In genomic region chr4:80361329-80361900, GRCh38 we compare ENCODE assay signal across 9 cellular contexts. TPM values are rescaled to one million over a fixed set of nuclear protein-coding genes. Genes with fewer than 3 reads are reported as not detected.
DNase-seq lines count a peak whose midpoint lies in the region; ATAC-seq and TF ChIP-seq lines count a peak whose summit lies in the region.
"Had no signal": no experiment of that assay in that cellular context is flagged by ENCODE, and none has a peak within 500 bp of the region (broad histone marks: within the 10 kb centered on the region; RNA-seq: fewer than 3 reads in every experiment).

No MANE protein-coding gene starts in this region.

- no peaks in the 10 kb centered on the region for H3K79me2 ChIP-seq in GM23338 (replicated peaks; ENCODE audit: insufficient read depth)

- no peaks in the 10 kb centered on the region for H3F3A ChIP-seq in GM23338 (replicated peaks; ENCODE audit: low read depth)

- H3K4me1 ChIP-seq in GM23338 (ENCODE audit: insufficient read depth) (peaks cover 13% of the 10 kb centered on the region), RWPE2 (ENCODE audit: insufficient read depth, poor library complexity, severe bottlenecking) (no peaks in the 10 kb centered on the region)

- H3K4me3 ChIP-seq in GM23338 (no peak overlapping the region), RWPE2 (ENCODE audit: severe bottlenecking) (no peak overlapping the region)

- H3K27me3 ChIP-seq in GM23338 (ENCODE audit: insufficient read depth) (no peaks in the 10 kb centered on the region), RWPE2 (ENCODE audit: insufficient read depth, poor library complexity, severe bottlenecking) (peaks cover 13% of the 10 kb centered on the region)

- H3K9me2 ChIP-seq in GM23338 (ENCODE audit: insufficient read depth): no peaks in the 10 kb centered on the region

- no peak overlapping the region for H2AFZ ChIP-seq in GM23338

- H3K36me3 Mint-ChIP-seq in GM23338 (ENCODE audit: low read depth): no peaks in the 10 kb centered on the region
- no peaks in the 10 kb centered on the region for H3K36me3 Mint-ChIP-seq in activated naive CD8-positive, alpha-beta T cell treated with anti-CD3 and anti-CD28 coated beads, Interleukin-2, amount 50 U/mL, for 24 hours (ENCODE audit: low read depth)

- H3K27ac ChIP-seq in GM23338 (ENCODE audit: low read depth) (no peak overlapping the region), RWPE2 (ENCODE audit: poor library complexity, severe bottlenecking) (no peak overlapping the region)

- H4K20me1 ChIP-seq in GM23338 (replicated peaks; ENCODE audit: insufficient read depth): no peaks in the 10 kb centered on the region

- no peaks in the 10 kb centered on the region for H3K36me3 ChIP-seq in GM23338 (ENCODE audit: insufficient read depth)
- no peaks in the 10 kb centered on the region for H3K36me3 ChIP-seq in RWPE2 (ENCODE audit: low read depth)

- H3K27ac Mint-ChIP-seq in GM23338: no peak overlapping the region
- no peak overlapping the region for H3K27ac Mint-ChIP-seq in activated naive CD8-positive, alpha-beta T cell treated with anti-CD3 and anti-CD28 coated beads, Interleukin-2, amount 50 U/mL, for 24 hours

- H3K4me2 ChIP-seq in GM23338: no peak overlapping the region

- peaks cover 17% of the 10 kb centered on the region for H3K4me1 Mint-ChIP-seq in GM23338
- H3K4me1 Mint-ChIP-seq in activated naive CD8-positive, alpha-beta T cell treated with anti-CD3 and anti-CD28 coated beads, Interleukin-2, amount 50 U/mL, for 24 hours: peaks cover 4% of the 10 kb centered on the region

- DNase-seq in AG08396 (ENCODE audit: low spot score) (peak; percentile 17), GM23338 (ENCODE audit: low spot score) (peak; percentile 61), RWPE2 (ENCODE audit: low spot score) (no peak), germinal center (ENCODE audit: low spot score) (peak; percentile 43)
- no peak for DNase-seq in activated naive CD8-positive, alpha-beta T cell treated with anti-CD3 and anti-CD28 coated beads, Interleukin-2, amount 50 U/mL, for 24 hours

- H3K27me3 Mint-ChIP-seq in GM23338 (ENCODE audit: insufficient read depth, low read depth, poor library complexity): no peaks in the 10 kb centered on the region
- H3K27me3 Mint-ChIP-seq in activated naive CD8-positive, alpha-beta T cell treated with anti-CD3 and anti-CD28 coated beads, Interleukin-2, amount 50 U/mL, for 24 hours: peaks cover 21% of the 10 kb centered on the region

- H3K9me3 Mint-ChIP-seq in GM23338: no peaks in the 10 kb centered on the region
- no peaks in the 10 kb centered on the region for H3K9me3 Mint-ChIP-seq in activated naive CD8-positive, alpha-beta T cell treated with anti-CD3 and anti-CD28 coated beads, Interleukin-2, amount 50 U/mL, for 24 hours
- H3K9me3 Mint-ChIP-seq: central memory CD8-positive, alpha-beta T cell had no signal

- H3K9me3 ChIP-seq in RWPE2 (ENCODE audit: severe bottlenecking): no peaks in the 10 kb centered on the region

- H3K4me3 Mint-ChIP-seq in GM23338: no peak overlapping the region
- no peak overlapping the region for H3K4me3 Mint-ChIP-seq in activated naive CD8-positive, alpha-beta T cell treated with anti-CD3 and anti-CD28 coated beads, Interleukin-2, amount 50 U/mL, for 24 hours
- H3K4me3 Mint-ChIP-seq: central memory CD8-positive, alpha-beta T cell had no signal

- TF ChIP-seq CTCF in GM23338 (conservative IDR thresholded peaks at IDR 0.05; ENCODE audit: low read depth in 2 of 2): peak in 1 of 2 experiments; percentile 64; a peak in 3 of 4 replicates
- peak; percentile 79 for TF ChIP-seq CTCF in RWPE2 (IDR thresholded peaks at IDR 0.05; ENCODE audit: poor library complexity, severe bottlenecking)

- ATAC-seq in GM23338 (no peak; the same call in 2 of the 3 replicates), RWPE2 (ENCODE audit: low read depth) (peak; percentile 51; the same call in 1 of the 3 replicates), GM19328 (IDR thresholded peaks at IDR 0.05; ENCODE audit: unreplicated experiment) (no peak), HG03139 (IDR thresholded peaks at IDR 0.05; ENCODE audit: unreplicated experiment) (no peak), HG02678 (IDR thresholded peaks at IDR 0.05; ENCODE audit: unreplicated experiment) (no peak)
- ATAC-seq in activated naive CD8-positive, alpha-beta T cell treated with anti-CD3 and anti-CD28 coated beads, Interleukin-2, amount 50 U/mL, for 24 hours: no peak

TF ChIP-seq in GM23338, 12 proteins besides CTCF, POLR2A, EP300 and RAD21:
- TF ChIP-seq ZNF331 (CRISPR knock-in tag; IDR thresholded peaks at IDR 0.05; ENCODE audit: low read depth) (no peak), ZNF462 (CRISPR knock-in tag; IDR thresholded peaks at IDR 0.05) (no peak), ZNF114 (CRISPR knock-in tag; IDR thresholded peaks at IDR 0.05) (no peak), EZH2phosphoT487 (IDR thresholded peaks at IDR 0.05; ENCODE audit: unreplicated experiment) (no peak), STAT1 (IDR thresholded peaks at IDR 0.05; ENCODE audit: unreplicated experiment) (no peak), POLR2AphosphoS5 (IDR thresholded peaks at IDR 0.05; ENCODE audit: low read depth) (no peak), ETS1 (IDR thresholded peaks at IDR 0.05) (no peak), JUNB (IDR thresholded peaks at IDR 0.05; ENCODE audit: unreplicated experiment) (no peak)

RNA-seq across cellular contexts. Expression of gene CFAP299, which starts 25.9 kb away (rescaled TPM):
- not detected in 2 replicates for total RNA-seq in GM23338 (2014; rRNA removed; shearing (Covaris generic))
- polyA plus RNA-seq in GM23338 (2016; fragmentation: Nextera tagmentation; extraction: Ambion mirVana): not detected in 2 replicates

Comparison
In these comparisons a context has a peak if more than half of its experiments do, and no peak if none do; other contexts are left out.
1. DNase-seq: peak in AG08396 (single experiment), GM23338 (single experiment) and germinal center (single experiment); none in RWPE2 (single experiment) and activated naive CD8-positive, alpha-beta T cell treated with anti-CD3 and anti-CD28 coated beads, Interleukin-2, amount 50 U/mL, for 24 hours (single experiment).